In the genomic region with DNA sequence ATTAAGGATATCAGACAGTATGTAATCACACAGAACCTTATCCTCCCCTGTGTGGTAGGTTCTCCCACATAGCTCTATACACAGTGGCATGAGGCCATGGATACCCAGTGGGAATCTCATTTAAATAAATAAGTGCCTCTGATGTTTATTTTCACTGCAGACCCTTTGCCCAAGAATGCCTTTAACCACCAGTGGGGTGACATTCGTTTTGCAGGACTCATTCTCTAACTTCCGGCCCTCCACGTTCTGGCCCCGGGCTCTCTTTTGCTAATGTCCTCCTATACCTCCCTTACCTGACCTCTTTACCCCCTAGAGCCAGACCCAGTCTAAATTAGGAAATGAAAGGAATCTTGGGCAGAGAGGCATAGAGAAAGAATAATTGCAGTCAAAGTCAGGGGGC, we compare ENCODE assay signal across 18 cellular contexts. TPM values are rescaled to one million over a fixed set of nuclear protein-coding genes. Genes with fewer than 3 reads are reported as not detected.
DNase-seq lines count a peak whose midpoint lies in the region; ATAC-seq and TF ChIP-seq lines count a peak whose summit lies in the region.
"Had no signal": no experiment of that assay in that cellular context is flagged by ENCODE, and none has a peak within 500 bp of the region (broad histone marks: within the 10 kb centered on the region; RNA-seq: fewer than 3 reads in every experiment).

No MANE protein-coding gene starts in this region.

- ATAC-seq in GM23338 = peak; percentile 51
- ATAC-seq: HepG2 had no signal

- H4K20me1 ChIP-seq in GM23338 (replicated peaks; ENCODE audit: insufficient read depth) = no peaks in the 10 kb centered on the region

- H3K36me3 ChIP-seq in GM23338 (ENCODE audit: insufficient read depth) = no peaks in the 10 kb centered on the region
- peaks cover 83% of the 10 kb centered on the region for H3K36me3 ChIP-seq in adipocyte (ENCODE audit: control insufficient read depth, insufficient read depth, low read length, severe bottlenecking)
- H3K36me3 ChIP-seq in iPS-20b (ENCODE audit: insufficient read depth, low read depth, low read length) = no peaks in the 10 kb centered on the region
- no peaks in the 10 kb centered on the region for H3K36me3 ChIP-seq in suprapubic skin
- H3K36me3 ChIP-seq: HAP-1 had no signal

- peak overlapping the region; percentile 53 for H3K4me2 ChIP-seq in GM23338

- WGBS in suprapubic skin = 31% methylated on average over 4 of the region's 4 CpGs

- H3K9me3 ChIP-seq in adipocyte (ENCODE audit: control insufficient read depth, low read length) (no peaks in the 10 kb centered on the region), iPS-20b (ENCODE audit: insufficient read depth, low read depth, low read length) (no peaks in the 10 kb centered on the region), suprapubic skin (no peaks in the 10 kb centered on the region)
- H3K9me3 ChIP-seq: HAP-1 had no signal

- no peaks in the 10 kb centered on the region for H3F3A ChIP-seq in GM23338 (replicated peaks; ENCODE audit: low read depth)

- no peak for TF ChIP-seq POLR2A in suprapubic skin (IDR thresholded peaks at IDR 0.05)

- no peak overlapping the region for H2AFZ ChIP-seq in GM23338

- H3K4me3 Mint-ChIP-seq in GM23338 = peak overlapping the region; percentile 3; the same call in 1 of the 3 replicates
- H3K4me3 Mint-ChIP-seq: CD4-positive, alpha-beta T cell had no signal

- H3K4me3 ChIP-seq in GM23338 = no peak overlapping the region
- H3K4me3 ChIP-seq in adipocyte (ENCODE audit: low read length) = peak overlapping the region; percentile 85
- H3K4me3 ChIP-seq in iPS-20b (ENCODE audit: low read length) = peak overlapping the region; percentile 24
- peak overlapping the region; percentile 3 for H3K4me3 ChIP-seq in suprapubic skin
- H3K4me3 ChIP-seq: HAP-1 had no signal

- H3K27me3 ChIP-seq in GM23338 (ENCODE audit: insufficient read depth) (no peaks in the 10 kb centered on the region), adipocyte (replicated peaks; ENCODE audit: control insufficient read depth, insufficient read depth, low read length) (no peaks in the 10 kb centered on the region), iPS-20b (ENCODE audit: insufficient read depth, low read length) (no peaks in the 10 kb centered on the region), suprapubic skin (no peaks in the 10 kb centered on the region)

- H3K4me1 ChIP-seq in GM23338 (ENCODE audit: insufficient read depth) (peaks cover 66% of the 10 kb centered on the region), adipocyte (ENCODE audit: control insufficient read depth, insufficient read depth, low read length) (peaks cover 81% of the 10 kb centered on the region), iPS-20b (ENCODE audit: insufficient read depth, low read length) (peaks cover 54% of the 10 kb centered on the region), suprapubic skin (peaks cover 36% of the 10 kb centered on the region)

- no peak for TF ChIP-seq EP300 in suprapubic skin (IDR thresholded peaks at IDR 0.05)

- DNase-seq in GM23338 (ENCODE audit: low spot score) (no peak), adipocyte (ENCODE audit: low read depth) (no peak), suprapubic skin (ENCODE audit: low spot score in 2 of 2) (no peak), NCI-H2171 (lab: John Stamatoyannopoulos, UW) (no peak), occipital lobe (lab: John Stamatoyannopoulos, UW) (no peak)
- no peak for DNase-seq in activated T-cell treated with anti-CD3 and anti-CD28 coated beads, Interleukin-2, amount 50 U/mL, for 48 hours
- DNase-seq: activated CD4-positive, CD25-positive, alpha-beta regulatory T cell; activated effector memory CD4-positive, alpha-beta T cell treated with Interleukin-2 at 50 U/mL for 16 hours; anterior cingulate cortex; CD4-positive, alpha-beta T cell; kidney glomerular epithelial cell; RPMI8226; T-helper 1 cell had no signal

- no peaks in the 10 kb centered on the region for H3K27me3 Mint-ChIP-seq in GM23338 (ENCODE audit: insufficient read depth, low read depth, poor library complexity)
- H3K27me3 Mint-ChIP-seq: CD4-positive, alpha-beta T cell; progenitor cell of endocrine pancreas had no signal

- TF ChIP-seq CTCF in GM23338 (conservative IDR thresholded peaks at IDR 0.05; ENCODE audit: low read depth in 2 of 2) (no peak), suprapubic skin (IDR thresholded peaks at IDR 0.05) (no peak)

- H3K36me3 Mint-ChIP-seq in GM23338 (ENCODE audit: low read depth) = no peaks in the 10 kb centered on the region

- peak overlapping the region; percentile 62; the same call in 1 of the 2 replicates for H3K27ac Mint-ChIP-seq in GM23338
- H3K27ac Mint-ChIP-seq: CD4-positive, alpha-beta T cell; progenitor cell of endocrine pancreas had no signal

- peak overlapping the region; percentile 78 for H3K27ac ChIP-seq in GM23338 (ENCODE audit: low read depth)
- H3K27ac ChIP-seq in iPS-20b (ENCODE audit: low read length) = no peak overlapping the region
- H3K27ac ChIP-seq in suprapubic skin = peak overlapping the region; percentile 19
- H3K27ac ChIP-seq: epithelial cell of prostate had no signal

- H3K9ac ChIP-seq in adipocyte (ENCODE audit: low read length) (peak overlapping the region; percentile 96), iPS-20b (ENCODE audit: low read depth, low read length) (no peak overlapping the region)

- H3K9me3 Mint-ChIP-seq in GM23338 = no peaks in the 10 kb centered on the region
- H3K9me3 Mint-ChIP-seq: CD4-positive, alpha-beta T cell had no signal

- H3K9me2 ChIP-seq in GM23338 (ENCODE audit: insufficient read depth) = no peaks in the 10 kb centered on the region

- H3K79me2 ChIP-seq in GM23338 (replicated peaks; ENCODE audit: insufficient read depth) = no peaks in the 10 kb centered on the region

- H3K4me1 Mint-ChIP-seq in GM23338 = peaks cover 61% of the 10 kb centered on the region

TF ChIP-seq in GM23338, 12 proteins besides CTCF, POLR2A, EP300 and RAD21 (continues in another document):
- no peak for TF ChIP-seq ZNF114 (CRISPR knock-in tag; IDR thresholded peaks at IDR 0.05)
- TF ChIP-seq, protein P1, sequence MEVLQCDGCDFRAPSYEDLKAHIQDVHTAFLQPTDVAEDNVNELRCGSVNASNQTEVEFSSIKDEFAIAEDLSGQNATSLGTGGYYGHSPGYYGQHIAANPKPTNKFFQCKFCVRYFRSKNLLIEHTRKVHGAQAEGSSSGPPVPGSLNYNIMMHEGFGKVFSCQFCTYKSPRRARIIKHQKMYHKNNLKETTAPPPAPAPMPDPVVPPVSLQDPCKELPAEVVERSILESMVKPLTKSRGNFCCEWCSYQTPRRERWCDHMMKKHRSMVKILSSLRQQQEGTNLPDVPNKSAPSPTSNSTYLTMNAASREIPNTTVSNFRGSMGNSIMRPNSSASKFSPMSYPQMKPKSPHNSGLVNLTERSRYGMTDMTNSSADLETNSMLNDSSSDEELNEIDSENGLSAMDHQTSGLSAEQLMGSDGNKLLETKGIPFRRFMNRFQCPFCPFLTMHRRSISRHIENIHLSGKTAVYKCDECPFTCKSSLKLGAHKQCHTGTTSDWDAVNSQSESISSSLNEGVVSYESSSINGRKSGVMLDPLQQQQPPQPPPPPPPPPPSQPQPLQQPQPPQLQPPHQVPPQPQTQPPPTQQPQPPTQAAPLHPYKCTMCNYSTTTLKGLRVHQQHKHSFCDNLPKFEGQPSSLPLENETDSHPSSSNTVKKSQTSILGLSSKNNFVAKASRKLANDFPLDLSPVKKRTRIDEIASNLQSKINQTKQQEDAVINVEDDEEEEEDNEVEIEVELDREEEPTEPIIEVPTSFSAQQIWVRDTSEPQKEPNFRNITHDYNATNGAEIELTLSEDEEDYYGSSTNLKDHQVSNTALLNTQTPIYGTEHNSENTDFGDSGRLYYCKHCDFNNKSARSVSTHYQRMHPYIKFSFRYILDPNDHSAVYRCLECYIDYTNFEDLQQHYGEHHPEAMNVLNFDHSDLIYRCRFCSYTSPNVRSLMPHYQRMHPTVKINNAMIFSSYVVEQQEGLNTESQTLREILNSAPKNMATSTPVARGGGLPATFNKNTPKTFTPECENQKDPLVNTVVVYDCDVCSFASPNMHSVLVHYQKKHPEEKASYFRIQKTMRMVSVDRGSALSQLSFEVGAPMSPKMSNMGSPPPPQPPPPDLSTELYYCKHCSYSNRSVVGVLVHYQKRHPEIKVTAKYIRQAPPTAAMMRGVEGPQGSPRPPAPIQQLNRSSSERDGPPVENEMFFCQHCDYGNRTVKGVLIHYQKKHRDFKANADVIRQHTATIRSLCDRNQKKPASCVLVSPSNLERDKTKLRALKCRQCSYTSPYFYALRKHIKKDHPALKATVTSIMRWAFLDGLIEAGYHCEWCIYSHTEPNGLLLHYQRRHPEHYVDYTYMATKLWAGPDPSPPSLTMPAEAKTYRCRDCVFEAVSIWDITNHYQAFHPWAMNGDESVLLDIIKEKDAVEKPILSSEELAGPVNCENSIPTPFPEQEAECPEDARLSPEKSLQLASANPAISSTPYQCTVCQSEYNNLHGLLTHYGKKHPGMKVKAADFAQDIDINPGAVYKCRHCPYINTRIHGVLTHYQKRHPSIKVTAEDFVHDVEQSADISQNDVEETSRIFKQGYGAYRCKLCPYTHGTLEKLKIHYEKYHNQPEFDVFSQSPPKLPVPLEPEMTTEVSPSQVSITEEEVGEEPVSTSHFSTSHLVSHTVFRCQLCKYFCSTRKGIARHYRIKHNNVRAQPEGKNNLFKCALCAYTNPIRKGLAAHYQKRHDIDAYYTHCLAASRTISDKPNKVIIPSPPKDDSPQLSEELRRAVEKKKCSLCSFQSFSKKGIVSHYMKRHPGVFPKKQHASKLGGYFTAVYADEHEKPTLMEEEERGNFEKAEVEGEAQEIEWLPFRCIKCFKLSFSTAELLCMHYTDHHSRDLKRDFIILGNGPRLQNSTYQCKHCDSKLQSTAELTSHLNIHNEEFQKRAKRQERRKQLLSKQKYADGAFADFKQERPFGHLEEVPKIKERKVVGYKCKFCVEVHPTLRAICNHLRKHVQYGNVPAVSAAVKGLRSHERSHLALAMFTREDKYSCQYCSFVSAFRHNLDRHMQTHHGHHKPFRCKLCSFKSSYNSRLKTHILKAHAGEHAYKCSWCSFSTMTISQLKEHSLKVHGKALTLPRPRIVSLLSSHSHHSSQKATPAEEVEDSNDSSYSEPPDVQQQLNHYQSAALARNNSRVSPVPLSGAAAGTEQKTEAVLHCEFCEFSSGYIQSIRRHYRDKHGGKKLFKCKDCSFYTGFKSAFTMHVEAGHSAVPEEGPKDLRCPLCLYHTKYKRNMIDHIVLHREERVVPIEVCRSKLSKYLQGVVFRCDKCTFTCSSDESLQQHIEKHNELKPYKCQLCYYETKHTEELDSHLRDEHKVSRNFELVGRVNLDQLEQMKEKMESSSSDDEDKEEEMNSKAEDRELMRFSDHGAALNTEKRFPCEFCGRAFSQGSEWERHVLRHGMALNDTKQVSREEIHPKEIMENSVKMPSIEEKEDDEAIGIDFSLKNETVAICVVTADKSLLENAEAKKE (CRISPR knock-in tag; IDR thresholded peaks at IDR 0.05) = no peak

RNA-seq across cellular contexts. Expression of gene CCDC80, which starts 8.3 kb away (rescaled TPM):
- 5.4 and 8.1 TPM in 2 replicates for total RNA-seq in GM23338 (2014; rRNA removed; shearing (Covaris generic))
- 6.0 and 6.7 TPM in 2 replicates for polyA plus RNA-seq in GM23338 (2016; fragmentation: Nextera tagmentation; extraction: Ambion mirVana)
- total RNA-seq in suprapubic skin (10 to 100 TPM in 3 of 4 donors, 1 to 10 TPM in 1; 8.0 to 32.2 (median 17.1) TPM), occipital lobe (5.1 TPM)
- total RNA-seq: CD4-positive, alpha-beta T cell; HepG2 had no signal
- polyA plus RNA-seq: HepG2 had no signal
